Comparison of ENCODE assay signal across 8 cellular contexts in the genomic region with DNA sequence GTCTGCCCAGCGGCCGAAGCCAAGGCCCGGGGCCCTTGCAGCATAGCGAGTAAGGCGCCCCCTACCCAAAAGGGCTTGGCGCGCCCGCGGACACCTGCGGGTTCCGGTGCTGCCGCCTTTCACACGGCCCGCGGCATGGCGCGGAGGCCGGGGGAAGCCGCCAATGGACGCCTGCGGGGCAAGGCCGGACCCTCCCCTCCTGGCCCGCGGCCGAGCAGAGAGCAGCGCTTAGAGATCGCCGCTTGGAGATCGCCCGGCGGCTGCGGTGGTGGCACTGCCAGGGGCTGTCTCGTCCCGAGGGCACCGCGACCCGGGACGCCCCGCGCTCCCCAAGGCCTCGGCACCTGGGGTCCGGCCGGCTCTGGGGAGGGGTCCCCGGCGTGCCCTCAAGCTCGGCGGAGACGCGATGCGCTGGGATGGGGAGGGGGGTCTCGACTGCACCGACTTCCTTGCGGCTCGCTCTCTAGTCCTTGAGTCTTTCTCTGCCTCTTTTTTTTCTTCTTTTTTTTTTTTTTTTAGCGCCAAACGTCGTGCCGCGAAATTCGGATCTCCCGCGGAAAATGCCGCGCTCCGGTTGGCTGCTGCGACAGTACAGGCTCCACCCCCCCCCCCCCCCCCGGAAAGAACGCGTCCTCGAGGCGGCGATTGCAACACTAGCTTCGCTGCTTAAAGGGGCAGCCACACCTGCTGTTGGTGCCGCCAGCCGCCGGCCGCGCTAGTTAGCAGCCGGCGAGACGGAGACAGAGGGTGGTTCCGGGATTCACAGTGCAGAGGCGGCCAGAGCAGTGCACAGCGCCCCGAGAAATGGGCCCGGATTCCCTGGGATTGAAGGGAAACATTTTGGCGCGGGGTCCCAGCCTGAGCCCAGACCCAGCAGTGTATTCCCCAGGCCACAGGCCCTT. TPM values are rescaled to one million over a fixed set of nuclear protein-coding genes. Genes with fewer than 3 reads are reported as not detected.
A peak's percentile ranks its signal among the peaks of the same experiment; 100 is the strongest.
DNase-seq lines count a peak whose midpoint lies in the region; ATAC-seq and TF ChIP-seq lines count a peak whose summit lies in the region.

A gene with protein sequence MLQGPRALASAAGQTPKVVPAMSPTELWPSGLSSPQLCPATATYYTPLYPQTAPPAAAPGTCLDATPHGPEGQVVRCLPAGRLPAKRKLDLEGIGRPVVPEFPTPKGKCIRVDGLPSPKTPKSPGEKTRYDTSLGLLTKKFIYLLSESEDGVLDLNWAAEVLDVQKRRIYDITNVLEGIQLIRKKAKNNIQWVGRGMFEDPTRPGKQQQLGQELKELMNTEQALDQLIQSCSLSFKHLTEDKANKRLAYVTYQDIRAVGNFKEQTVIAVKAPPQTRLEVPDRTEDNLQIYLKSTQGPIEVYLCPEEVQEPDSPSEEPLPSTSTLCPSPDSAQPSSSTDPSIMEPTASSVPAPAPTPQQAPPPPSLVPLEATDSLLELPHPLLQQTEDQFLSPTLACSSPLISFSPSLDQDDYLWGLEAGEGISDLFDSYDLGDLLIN (minus strand): TSS at position 484 of the 902 bp plus-strand sequence. CDS start 440 bp downstream, at position 44.

- H3K4me3 Mint-ChIP-seq in T-helper 1 cell treated with Interleukin-12 subunit alpha and Interleukin-12 subunit beta and Interleukin-4 antibody, amounts not matched to agents 30 μg/mL and 1 μg/mL, for 36 hours, result peak within 1 kb of the TSS; percentile 96

- no peaks in the 10 kb centered on the region for H3K27me3 Mint-ChIP-seq in T-helper 1 cell treated with Interleukin-12 subunit alpha and Interleukin-12 subunit beta and Interleukin-4 antibody, amounts not matched to agents 30 μg/mL and 1 μg/mL, for 36 hours (ENCODE audit: low read depth)

- peak; percentile 71 for ATAC-seq in DND-41 (ENCODE audit: insufficient read depth, low read depth)
- peak; percentile 88 for ATAC-seq in left ventricle myocardium superior

- peak within 1 kb of the TSS; percentile 90 for H3K4me2 ChIP-seq in DND-41 (ENCODE audit: insufficient read depth, low read length)

- H3K36me3 ChIP-seq in DND-41 (ENCODE audit: insufficient read depth, low read length) (peaks cover 35% of the 10 kb centered on the region), H7 (replicated peaks; ENCODE audit: control insufficient read depth, insufficient read depth, low read length) (no peaks in the 10 kb centered on the region), uterus (no peaks in the 10 kb centered on the region)

- peaks cover 34% of the 10 kb centered on the region for H4K20me1 ChIP-seq in DND-41 (ENCODE audit: insufficient read depth, low read length)

- H2AFZ ChIP-seq in DND-41 (ENCODE audit: low read depth, low read length), result peak within 1 kb of the TSS; percentile 69

- H3K4me3 ChIP-seq in DND-41 (ENCODE audit: low read depth in 1 of 2, low read length in 2 of 2) (peak within 1 kb of the TSS; percentile 78 to 80), H7 (ENCODE audit: insufficient read depth, low read depth, low read length) (peak within 1 kb of the TSS; percentile 78), uterus (peak within 1 kb of the TSS; percentile 10 to 34)

- H3K27me3 ChIP-seq in DND-41 (ENCODE audit: insufficient read depth, low read length, poor library complexity), result no peaks in the 10 kb centered on the region
- H3K27me3 ChIP-seq in H7 (ENCODE audit: control insufficient read depth, insufficient read depth, low read length), result peaks cover 19% of the 10 kb centered on the region
- no peaks in the 10 kb centered on the region for H3K27me3 ChIP-seq in uterus

- peak in 1 of 2 donors; percentile 13 for TF ChIP-seq POLR2A in uterus (IDR thresholded peaks at IDR 0.05)

- intact Hi-C loops in left ventricle myocardium superior (cut with micrococcal nuclease), result no loop called here
- intact Hi-C loops in uterus (cut with DNase I; ENCODE audit: low total_unique reads), result no loop called here

- no peaks in the 10 kb centered on the region for H3K9me3 Mint-ChIP-seq in T-helper 1 cell treated with Interleukin-12 subunit alpha and Interleukin-12 subunit beta and Interleukin-4 antibody, amounts not matched to agents 30 μg/mL and 1 μg/mL, for 36 hours

- H3K9me3 ChIP-seq in DND-41 (ENCODE audit: insufficient read depth, low read length, severe bottlenecking) (no peaks in the 10 kb centered on the region), uterus (no peaks in the 10 kb centered on the region)

- H3K79me2 ChIP-seq in DND-41 (ENCODE audit: insufficient read depth, low read length), result peaks cover 53% of the 10 kb centered on the region

- H3K27ac Mint-ChIP-seq in T-helper 1 cell treated with Interleukin-12 subunit alpha and Interleukin-12 subunit beta and Interleukin-4 antibody, amounts not matched to agents 30 μg/mL and 1 μg/mL, for 36 hours, result peak within 1 kb of the TSS; percentile 98

- peaks cover 65% of the 10 kb centered on the region for H3K4me1 Mint-ChIP-seq in T-helper 1 cell treated with Interleukin-12 subunit alpha and Interleukin-12 subunit beta and Interleukin-4 antibody, amounts not matched to agents 30 μg/mL and 1 μg/mL, for 36 hours (ENCODE audit: low read depth)

- H3K9ac ChIP-seq in DND-41 (ENCODE audit: low read depth, low read length), result peak within 1 kb of the TSS; percentile 94

- H3K4me1 ChIP-seq in DND-41 (ENCODE audit: insufficient read depth, low read length) (peaks cover 51% of the 10 kb centered on the region), uterus (peaks cover 0 to 9% of the 10 kb centered on the region in 2 donors)

- DNase-seq in DND-41 (peak; percentile 90), H7 (peak; percentile 97), NCI-H1436 treated with DMSO at 0.1 percent for 48 hours (lab: John Stamatoyannopoulos, UW) (peak; percentile 58), amniotic epithelial cell (ENCODE audit: low read depth) (peak; percentile 78), left ventricle myocardium superior (peak; percentile 90), putamen (ENCODE audit: low spot score) (peak; percentile 77), uterus (peak; percentile 81 to 86)

- H3K27ac ChIP-seq in DND-41 (ENCODE audit: low read length) (peak within 1 kb of the TSS; percentile 93), uterus (no peak within 1 kb of the TSS)

- H3K36me3 Mint-ChIP-seq in T-helper 1 cell treated with Interleukin-12 subunit alpha and Interleukin-12 subunit beta and Interleukin-4 antibody, amounts not matched to agents 30 μg/mL and 1 μg/mL, for 36 hours (ENCODE audit: low read depth), result peaks cover 15% of the 10 kb centered on the region

- peak; percentile 56 for TF ChIP-seq CTCF in DND-41 (IDR thresholded peaks at IDR 0.05; ENCODE audit: borderline replicate concordance, extremely low read depth, low read length, poor library complexity, severe bottlenecking)
- TF ChIP-seq CTCF in uterus (IDR thresholded peaks at IDR 0.05), result peak in 1 of 4 experiments; percentile 6

RNA-seq across cellular contexts. Expression of the gene that starts here (rescaled TPM):
- total RNA-seq in H7 (2014; rRNA removed; shearing (Covaris generic)), result 7.8 and 9.9 TPM in 2 replicates
- total RNA-seq in left ventricle myocardium superior, result 0.35 TPM
- total RNA-seq in uterus, result 1 to 10 TPM in 1 of 4 donors, under 1 TPM in 1, not detected in 2; 0.12 to 4.4 TPM

Comparison
In these comparisons a context has a peak if more than half of its experiments do, and no peak if none do; other contexts are left out.
1. Peak in DNase-seq and ATAC-seq in left ventricle myocardium superior; RNA of the gene not detected or under 1 TPM.
2. H3K4me3 ChIP-seq: peak in every context shown above with its lines; median percentile 79 in DND-41; 78 in H7; 22 in uterus.